14 cellular contexts compared by ENCODE assay signal in the genomic region with DNA sequence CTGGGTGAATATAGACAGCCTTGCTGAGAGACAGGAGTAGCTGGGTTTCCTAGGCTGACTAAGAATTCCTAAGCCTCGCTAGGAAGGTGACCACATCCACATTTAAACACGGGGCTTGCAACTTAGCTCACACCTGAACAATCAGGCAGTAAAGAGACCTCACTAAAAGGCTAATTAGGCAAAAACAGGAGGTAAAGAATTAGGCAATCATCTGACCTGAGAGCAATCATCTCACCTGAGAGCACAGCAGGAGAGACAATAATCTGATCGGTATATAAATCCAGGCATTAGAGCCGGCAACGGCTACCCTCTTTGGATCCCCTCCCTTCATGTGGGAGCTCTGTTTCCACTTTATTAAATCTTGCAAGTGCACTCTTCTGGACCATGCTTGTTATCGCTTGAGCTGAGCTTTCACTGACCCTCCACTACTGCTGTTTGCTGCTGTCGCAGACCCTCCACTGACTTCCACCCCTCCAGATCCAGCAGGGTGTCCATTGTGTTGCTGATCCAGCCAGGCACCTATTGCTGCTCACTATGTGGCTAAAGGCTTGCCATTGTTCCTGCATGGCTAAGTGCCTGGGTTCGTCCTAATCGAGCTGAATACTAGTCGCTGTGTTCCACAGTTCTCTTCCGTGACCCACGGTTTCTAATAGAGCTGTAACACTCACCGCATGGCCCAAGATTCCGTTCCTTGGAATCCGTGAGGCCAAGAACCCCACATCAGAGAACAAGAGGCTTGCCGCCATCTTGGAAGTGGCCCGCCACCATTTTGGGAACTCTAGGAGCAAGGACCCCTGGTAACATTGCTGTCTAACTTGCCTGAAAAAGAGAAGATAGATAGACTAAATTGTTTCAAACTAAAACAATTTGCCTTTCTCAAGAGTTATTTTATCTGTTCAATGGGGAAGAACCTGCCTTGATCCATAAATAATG.
"Had no signal": no experiment of that assay in that cellular context is flagged by ENCODE, and none has a peak within 500 bp of the region (broad histone marks: within the 10 kb centered on the region; RNA-seq: fewer than 3 reads in every experiment).

No MANE protein-coding gene starts in this region.

- H3K4me1 ChIP-seq: esophagus muscularis mucosa, left lung, SJSA1, thyroid gland had no signal

- H3K4me3 ChIP-seq: esophagus muscularis mucosa, left lung, SJSA1, thyroid gland had no signal

- H3K9me3 ChIP-seq: esophagus muscularis mucosa, neutrophil, SJSA1, thyroid gland had no signal

- FAIRE-seq: urothelium cell line had no signal

- H3K36me3 ChIP-seq: esophagus muscularis mucosa, left lung, neutrophil, SJSA1, thyroid gland had no signal

- H3K27ac ChIP-seq: esophagus muscularis mucosa, left lung, neutrophil, SJSA1, thyroid gland had no signal

- H3K27me3 ChIP-seq: esophagus muscularis mucosa, left lung, neutrophil, SJSA1, thyroid gland had no signal

- DNase-seq: activated gamma-delta T cell treated with Interleukin-2 at 50 U/mL for 16 hours; activated T-cell treated with anti-CD3 and anti-CD28 coated beads, Interleukin-2, amount 50 U/mL, for 1 hour; cerebellar nuclear complex; glutamatergic neuron; islet precursor cell; left lung; stimulated activated CD4-positive, alpha-beta T cell treated with anti-CD3 and anti-CD28 coated beads, Interleukin-4, amount 100 ng/mL, for 4 hours; SW 1271; T1000; thyroid gland had no signal

- ATAC-seq: left lung had no signal
